Comparison of ENCODE assay signal across 9 cellular contexts in genomic region chr7:141013345-141013715, GRCh38. TPM values are rescaled to one million over a fixed set of nuclear protein-coding genes. Genes with fewer than 3 reads are reported as not detected.
DNase-seq lines count a peak whose midpoint lies in the region; ATAC-seq, FAIRE-seq and TF ChIP-seq lines count a peak whose summit lies in the region.
"Had no signal": no experiment of that assay in that cellular context is flagged by ENCODE, and none has a peak within 500 bp of the region (broad histone marks: within the 10 kb centered on the region; RNA-seq: fewer than 3 reads in every experiment).

No MANE protein-coding gene starts in this region.

- DNase-seq in COLO829 (ENCODE audit: low spot score) (peak; percentile 37), naive B cell (no peak), D721Med (ENCODE audit: insufficient read length, low spot score) (no peak), cardiac septum (ENCODE audit: low spot score) (no peak)
- DNase-seq in Jurkat, Clone E6-1 (ENCODE audit: low read depth, low spot score): no peak
- DNase-seq in activated naive CD8-positive, alpha-beta T cell treated with anti-CD3 and anti-CD28 coated beads, Interleukin-2, amount 50 U/mL, for 24 hours: no peak

- TF ChIP-seq CTCF in D721Med (IDR thresholded peaks at IDR 0.05; ENCODE audit: insufficient read depth, missing control alignments): no peak

- H3K4me3 ChIP-seq in Jurkat, Clone E6-1 (ENCODE audit: low read length): peak overlapping the region; percentile 92

- peaks cover 6% of the 10 kb centered on the region for H3K27me3 Mint-ChIP-seq in activated naive CD8-positive, alpha-beta T cell treated with anti-CD3 and anti-CD28 coated beads, Interleukin-2, amount 50 U/mL, for 24 hours
- peaks cover 9 to 22% (median 21%) of the 10 kb centered on the region in 3 donors for H3K27me3 Mint-ChIP-seq in naive B cell

- no peak for ATAC-seq in activated naive CD8-positive, alpha-beta T cell treated with anti-CD3 and anti-CD28 coated beads, Interleukin-2, amount 50 U/mL, for 24 hours
- ATAC-seq in naive B cell (ENCODE audit: low read depth in 2 of 2): no peak
- ATAC-seq in GM21825 (IDR thresholded peaks at IDR 0.05; ENCODE audit: unreplicated experiment): no peak
- ATAC-seq in GM18498 (IDR thresholded peaks at IDR 0.05; ENCODE audit: unreplicated experiment): no peak

- peak overlapping the region; percentile 99 for H3K27ac Mint-ChIP-seq in activated naive CD8-positive, alpha-beta T cell treated with anti-CD3 and anti-CD28 coated beads, Interleukin-2, amount 50 U/mL, for 24 hours
- H3K27ac Mint-ChIP-seq in naive B cell: peak overlapping the region in 5 of 6 donors; percentile 79 to 100 (median 100)

- intact Hi-C loops in cardiac septum (cut with DNase I): loop anchor here (2.0 to 10.0 kb wide), 2 partner anchors 203 to 319 kb away; partner anchors contain the start of gene NDUFB2

- H3K4me3 Mint-ChIP-seq in activated naive CD8-positive, alpha-beta T cell treated with anti-CD3 and anti-CD28 coated beads, Interleukin-2, amount 50 U/mL, for 24 hours: peak overlapping the region; percentile 96
- H3K4me3 Mint-ChIP-seq in naive B cell: peak overlapping the region; percentile 44 to 100 (median 96)

- peaks cover 17% of the 10 kb centered on the region for H3K36me3 Mint-ChIP-seq in activated naive CD8-positive, alpha-beta T cell treated with anti-CD3 and anti-CD28 coated beads, Interleukin-2, amount 50 U/mL, for 24 hours (ENCODE audit: low read depth)
- H3K36me3 Mint-ChIP-seq in naive B cell: peaks cover 7 to 14% of the 10 kb centered on the region in 2 donors

- peaks cover 7% of the 10 kb centered on the region for H3K9me3 Mint-ChIP-seq in activated naive CD8-positive, alpha-beta T cell treated with anti-CD3 and anti-CD28 coated beads, Interleukin-2, amount 50 U/mL, for 24 hours
- peaks cover 0 to 9% (median 4%) of the 10 kb centered on the region in 7 donors for H3K9me3 Mint-ChIP-seq in naive B cell

- peaks cover 33% of the 10 kb centered on the region for H3K4me1 Mint-ChIP-seq in activated naive CD8-positive, alpha-beta T cell treated with anti-CD3 and anti-CD28 coated beads, Interleukin-2, amount 50 U/mL, for 24 hours
- H3K4me1 Mint-ChIP-seq in naive B cell: peaks cover 21 to 27% (median 23%) of the 10 kb centered on the region in 3 donors

- FAIRE-seq in D721Med (lab: Jason Lieb, UNC): no peak
- FAIRE-seq: G401.6 had no signal

RNA-seq across cellular contexts. Expression of gene MRPS33, which starts 1.4 kb away (rescaled TPM):
- 120 TPM for polyA plus RNA-seq in Jurkat, Clone E6-1 (2012; ENCODE audit: insufficient read depth, insufficient read length)
- 10 to 100 TPM; 39.2 to 69.1 (median 50.1) TPM for polyA plus RNA-seq in naive B cell (ENCODE audit: low read depth in 6 of 6)
- 92.4 TPM for total RNA-seq in cardiac septum
